Comparison of ENCODE assay signal across 8 cellular contexts in the genomic region with DNA sequence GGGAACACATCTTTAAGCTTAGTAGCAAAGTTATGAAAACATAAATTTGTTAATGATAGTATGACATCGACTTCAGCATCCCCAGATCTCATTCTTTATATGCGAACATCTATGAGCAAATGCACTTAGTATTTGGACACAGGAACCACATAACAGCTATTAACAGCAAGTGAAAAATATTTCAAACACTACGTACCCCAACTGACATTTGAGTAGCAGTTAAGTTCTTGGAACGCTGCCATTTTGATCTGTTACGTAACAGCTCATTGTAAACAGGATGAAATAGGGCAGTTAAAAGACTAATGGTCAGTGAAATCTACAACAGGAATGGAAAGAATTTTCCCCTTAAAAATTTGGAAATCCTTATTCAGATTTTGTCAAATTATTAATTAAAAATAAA.
DNase-seq lines count a peak whose midpoint lies in the region; ATAC-seq, FAIRE-seq and TF ChIP-seq lines count a peak whose summit lies in the region.

No MANE protein-coding gene starts in this region.

- DNase-seq in Daoy (ENCODE audit: low read depth) = peak; percentile 55
- peak; percentile 3 for DNase-seq in NCI-H2196 treated with DMSO at 0.1 percent for 48 hours (lab: John Stamatoyannopoulos, UW; ENCODE audit: unreplicated experiment)
- DNase-seq in H1 (ENCODE audit: low read depth in 1 of 2, low spot score in 2 of 2) = no peak
- no peak for DNase-seq in osteoblast (ENCODE audit: insufficient read length, low spot score, missing footprints)
- no peak for DNase-seq in stimulated activated CD4-positive, alpha-beta T cell treated with anti-CD3 and anti-CD28 coated beads, Interleukin-12 subunit alpha, Interleukin-12 subunit beta, amount 100 ng/mL, for 4 hours
- no peak for DNase-seq in T-helper 9 cell
- DNase-seq in effector memory CD4-positive, alpha-beta T cell = no peak

- no peak overlapping the region for H2BK120ac ChIP-seq in H1 (replicated peaks; ENCODE audit: low read depth, low read length)

- TF ChIP-seq EP300 in H1 (IDR thresholded peaks at IDR 0.05; ENCODE audit: borderline replicate concordance in 1 of 2, low read depth in 2 of 2, low read length in 2 of 2) = no peak

- no peak overlapping the region for H4K91ac ChIP-seq in H1 (replicated peaks; ENCODE audit: insufficient read length, low read length)

- no peak for TF ChIP-seq RAD21 in H1 (IDR thresholded peaks at IDR 0.05 in 1 of 2, conservative IDR thresholded peaks at IDR 0.05 in 1 of 2; ENCODE audit: low read depth in 2 of 2, low read length in 2 of 2)

- no peak overlapping the region for H4K5ac ChIP-seq in H1 (ENCODE audit: insufficient read length, low read depth, low read length)

- no peak overlapping the region for H3K4ac ChIP-seq in H1 (replicated peaks; ENCODE audit: insufficient read length, low read depth, low read length)

- WGBS in H1 (ENCODE audit: extremely low coverage in 1 of 2, insufficient coverage in 1 of 2, insufficient read length in 1 of 2, insufficient replicate concordance in 2 of 2, low coverage in 1 of 2, low lambda C conversion rate in 2 of 2, missing lambda C conversion rate in 1 of 2), 2 experiments = 92% methylated on average over 5 of the region's 5 CpGs; no CpG with 5 or more reads in 1 of the 2 experiments

- H4K20me1 ChIP-seq in H1 (replicated peaks in 1 of 2; ENCODE audit: control insufficient read depth in 1 of 2, insufficient read depth in 2 of 2, low read length in 2 of 2) (no peaks in the 10 kb centered on the region), osteoblast (ENCODE audit: insufficient read depth, low read length) (no peaks in the 10 kb centered on the region)

- H3K27ac ChIP-seq in H1 (ENCODE audit: low read depth, low read length) (no peak overlapping the region), osteoblast (ENCODE audit: low read depth, low read length) (peak overlapping the region; percentile 57)
- no peak overlapping the region for H3K27ac ChIP-seq in effector memory CD4-positive, alpha-beta T cell (ENCODE audit: insufficient read depth, low read length, poor library complexity, severe bottlenecking)

- H3K79me2 ChIP-seq in H1 (ENCODE audit: control insufficient read depth in 1 of 2, insufficient read depth in 2 of 2, low read length in 2 of 2) (no peaks in the 10 kb centered on the region), osteoblast (ENCODE audit: insufficient read depth, low read length) (no peaks in the 10 kb centered on the region)

- CTCF ChIA-PET in H1 (lab: Charles Lee; ENCODE audit: partially characterized antibody) = interaction anchor here (0.6 to 2.0 kb wide), 5 partner anchors 13 to 1231 kb away, joined by 3 to 5 read pairs (median 4); no protein-coding TSS in a partner anchor

- no peak overlapping the region for H4K8ac ChIP-seq in H1 (ENCODE audit: extremely low read depth, insufficient read depth, low read length)

- no peak overlapping the region for H2BK20ac ChIP-seq in H1 (ENCODE audit: low read length)

- POLR2A ChIA-PET in H1 (lab: Charles Lee; ENCODE audit: partially characterized antibody) = no interaction called here

- H3K14ac ChIP-seq in H1 (ENCODE audit: insufficient read length) = no peak overlapping the region

- FAIRE-seq in H1 (lab: Jason Lieb, UNC) = no peak

- H3K4me1 ChIP-seq in H1 (replicated peaks in 1 of 4; ENCODE audit: control insufficient read depth in 3 of 4, insufficient read depth in 4 of 4, low read length in 3 of 4) (peaks cover 0 to 3% (median 0%) of the 10 kb centered on the region in 4 experiments; a peak in 2 of 7 replicates), osteoblast (ENCODE audit: insufficient read depth, low read length) (peaks cover 30% of the 10 kb centered on the region)
- H3K4me1 ChIP-seq in effector memory CD4-positive, alpha-beta T cell (ENCODE audit: control insufficient read depth, insufficient read depth, low read length, poor library complexity, severe bottlenecking) = no peaks in the 10 kb centered on the region

- H2BK12ac ChIP-seq in H1 (ENCODE audit: low read depth, low read length) = no peak overlapping the region

- H3K23ac ChIP-seq in H1 (ENCODE audit: insufficient read length) = no peak overlapping the region

- H3K18ac ChIP-seq in H1 (ENCODE audit: extremely low read depth, low read length) = no peak overlapping the region

- no peak overlapping the region for H2BK5ac ChIP-seq in H1 (ENCODE audit: low read depth, low read length)

- H3K9me3 ChIP-seq in H1 (ENCODE audit: insufficient read depth in 2 of 2, low read depth in 1 of 2, low read length in 1 of 2) = no peaks in the 10 kb centered on the region
- H3K9me3 ChIP-seq in osteoblast (ENCODE audit: low read depth, low read length) = peaks cover 3% of the 10 kb centered on the region
- no peaks in the 10 kb centered on the region for H3K9me3 ChIP-seq in effector memory CD4-positive, alpha-beta T cell (ENCODE audit: control insufficient read depth, low read length)

- no peak overlapping the region for H3K56ac ChIP-seq in H1 (replicated peaks; ENCODE audit: insufficient read length, low read depth, low read length)

- H3K4me2 ChIP-seq in H1 (ENCODE audit: insufficient read depth in 1 of 2, low read depth in 2 of 2, low read length in 2 of 2) (0 out of 4 replicates have a peak overlapping the region, but pooled peaks of 1 of the 2 experiments have one; percentile 27), osteoblast (ENCODE audit: insufficient read depth, low read length) (peak overlapping the region; percentile 25)

- H3K27me3 ChIP-seq in H1 (replicated peaks in 1 of 4; ENCODE audit: control insufficient read depth in 3 of 4, extremely low read depth in 1 of 4, insufficient read depth in 3 of 4, low read length in 3 of 4) = no peaks in the 10 kb centered on the region
- H3K27me3 ChIP-seq in osteoblast (ENCODE audit: insufficient read depth, low read length) = no peaks in the 10 kb centered on the region
- H3K27me3 ChIP-seq in effector memory CD4-positive, alpha-beta T cell (replicated peaks; ENCODE audit: control insufficient read depth, insufficient read depth, low read length, poor library complexity, severe bottlenecking) = no peaks in the 10 kb centered on the region

- TF ChIP-seq CTCF in H1 (IDR thresholded peaks at IDR 0.05; ENCODE audit: control extremely low read depth in 1 of 3, insufficient read depth in 1 of 3, low read depth in 1 of 3, low read length in 3 of 3) (no peak), osteoblast (IDR thresholded peaks at IDR 0.05; ENCODE audit: extremely low read depth, low read depth, low read length) (no peak)

- no peak overlapping the region for H2BK15ac ChIP-seq in H1 (ENCODE audit: low read length)

- H3K4me3 ChIP-seq in H1 (ENCODE audit: extremely low read depth in 1 of 4, insufficient read depth in 2 of 4, low read depth in 3 of 4, low read length in 4 of 4) = no peak overlapping the region
- H3K4me3 ChIP-seq in osteoblast (ENCODE audit: insufficient read depth, low read length) = no peak overlapping the region
- no peak overlapping the region for H3K4me3 ChIP-seq in effector memory CD4-positive, alpha-beta T cell (ENCODE audit: insufficient read depth, low read depth, low read length, poor library complexity, severe bottlenecking)

- no peak overlapping the region for H2AK5ac ChIP-seq in H1 (ENCODE audit: low read depth, low read length)

- TF ChIP-seq POLR2A in H1 (IDR thresholded peaks at IDR 0.05; ENCODE audit: control extremely low read depth in 1 of 2, low read depth in 2 of 2, low read length in 2 of 2) = no peak

- no peak for ATAC-seq in HG03280 (IDR thresholded peaks at IDR 0.05; ENCODE audit: unreplicated experiment)

- H3K9ac ChIP-seq in H1 (replicated peaks in 1 of 4; ENCODE audit: extremely low read depth in 1 of 4, low read depth in 3 of 4, low read length in 3 of 4) = no peak overlapping the region

- H3K36me3 ChIP-seq in H1 (ENCODE audit: control insufficient read depth in 2 of 4, insufficient read depth in 4 of 4, low read length in 3 of 4) (no peaks in the 10 kb centered on the region), osteoblast (ENCODE audit: insufficient read depth, low read length) (no peaks in the 10 kb centered on the region)
- no peaks in the 10 kb centered on the region for H3K36me3 ChIP-seq in effector memory CD4-positive, alpha-beta T cell (ENCODE audit: control insufficient read depth, insufficient read depth, low read length)

- H3K23me2 ChIP-seq in H1 (ENCODE audit: low read depth, low read length) = no peaks in the 10 kb centered on the region

- H2AFZ ChIP-seq in H1 (ENCODE audit: low read length) (no peak overlapping the region), osteoblast (ENCODE audit: low read length) (no peak overlapping the region)

- no peaks in the 10 kb centered on the region for H3K79me1 ChIP-seq in H1 (ENCODE audit: low read depth, low read length)

TF ChIP-seq in H1, 55 proteins besides CTCF, POLR2A, EP300 and RAD21:
- peak; percentile 52; the same call in 1 of the 2 replicates for TF ChIP-seq CEBPB (IDR thresholded peaks at IDR 0.05; ENCODE audit: low read depth, low read length)
- no peak for TF ChIP-seq KDM4A (IDR thresholded peaks at IDR 0.05; ENCODE audit: low read depth, low read length, severe bottlenecking)

Comparison
In these comparisons a context has a peak if more than half of its experiments do, and no peak if none do; other contexts are left out.
1. DNase-seq: peak in Daoy (single experiment) and NCI-H2196 treated with DMSO at 0.1 percent for 48 hours (single experiment); none in H1 (0 of 2), osteoblast (single experiment), stimulated activated CD4-positive, alpha-beta T cell treated with anti-CD3 and anti-CD28 coated beads, Interleukin-12 subunit alpha, Interleukin-12 subunit beta, amount 100 ng/mL, for 4 hours (single experiment), T-helper 9 cell (single experiment) and effector memory CD4-positive, alpha-beta T cell (0 of 3).